ENCODE assay signal across 16 cellular contexts in genomic region chr18:55541571-55541970, GRCh38.
"Had no signal": no experiment of that assay in that cellular context is flagged by ENCODE, and none has a peak within 500 bp of the region (broad histone marks: within the 10 kb centered on the region; RNA-seq: fewer than 3 reads in every experiment).

No MANE protein-coding gene starts in this region.

- DNase-seq: effector memory CD8-positive, alpha-beta T cell; gastrocnemius medialis; heart right ventricle; hypothalamus; islet precursor cell; midbrain; occipital lobe; pancreas; right cardiac atrium; stimulated activated CD4-positive, alpha-beta T cell treated with anti-CD3 and anti-CD28 coated beads, Interleukin-4, amount 100 ng/mL, for 24 hours; tibial artery; upper lobe of left lung; uterus had no signal

- ATAC-seq: effector memory CD8-positive, alpha-beta T cell; gastrocnemius medialis; heart right ventricle; left lobe of liver; pancreas; right cardiac atrium; stimulated activated memory B cell treated with anti-CD40 and anti-IgM and Interleukin-4, amounts not matched to agents 10 μg/mL and 1 μg/mL and 100 μg/mL, for 72 hours had no signal

- H3K4me3 ChIP-seq: esophagus muscularis mucosa, gastrocnemius medialis, heart right ventricle, pancreas, tibial artery, upper lobe of left lung, uterus had no signal
